32 cellular contexts compared by ENCODE assay signal in genomic region chr15:39347453-39347852, GRCh38.
"Had no signal": no experiment of that assay in that cellular context is flagged by ENCODE, and none has a peak within 500 bp of the region (broad histone marks: within the 10 kb centered on the region; RNA-seq: fewer than 3 reads in every experiment).

No MANE protein-coding gene starts in this region.

- ATAC-seq: activated CD8-positive, alpha-beta T cell treated with anti-CD3 and anti-CD28 coated beads for 36 hours; activated naive CD4-positive, alpha-beta T cell treated with anti-CD3 and anti-CD28 coated beads, Interleukin-2, amount 50 U/mL, for 72 hours; activated T-cell treated with anti-CD3 and anti-CD28 coated beads, Interleukin-2, amount 50 U/mL, for 4 hours; activated T-cell treated with anti-CD3 and anti-CD28 coated beads, Interleukin-2, amount 50 U/mL, for 72 hours; activated T-helper 17 cell treated with anti-CD3 and anti-CD28 coated beads, Interleukin-2, amount 50 U/mL, for 72 hours had no signal

- H3K4me3 ChIP-seq: ascending aorta, cardiac muscle cell had no signal

- H3K27ac ChIP-seq: ascending aorta, cardiac muscle cell, VCaP had no signal

- H3K36me3 ChIP-seq: ascending aorta, cardiac muscle cell had no signal

- H3K4me1 ChIP-seq: ascending aorta had no signal

- DNase-seq: activated B cell treated with CpG ODN at 0.5 μM for 24 hours; activated CD4-positive, alpha-beta memory T cell treated with anti-CD3 and anti-CD28 coated beads for 36 hours; activated CD4-positive, alpha-beta T cell treated with anti-CD3 and anti-CD28 coated beads for 4 hours; activated CD4-positive, alpha-beta T cell treated with anti-CD3 and anti-CD28 coated beads, Interleukin-2, amount 10 ng/mL, durations not matched to agents 24 days and 14 days; activated CD4-positive, alpha-beta T cell treated with anti-CD3 and anti-CD28 coated beads, Interleukin-2, amount 50 U/mL, for 1 hour; activated CD4-positive, alpha-beta T cell treated with anti-CD3 and anti-CD28 coated beads, Interleukin-2, amount 50 U/mL, for 4 hours; activated CD4-positive, CD25-positive, alpha-beta regulatory T cell treated with anti-CD3 and anti-CD28 coated beads, Interleukin-2, amount 50 U/mL, for 72 hours; activated CD8-positive, alpha-beta memory T cell treated with anti-CD3 and anti-CD28 coated beads, Interleukin-2, amount 50 U/mL, for 4 hours; activated CD8-positive, alpha-beta T cell treated with anti-CD3 and anti-CD28 coated beads for 36 hours; activated effector memory CD4-positive, alpha-beta T cell treated with anti-CD3 and anti-CD28 coated beads, Interleukin-2, amount 50 U/mL, for 16 hours; activated gamma-delta T cell treated with Interleukin-2 at 50 U/mL for 16 hours; activated naive CD4-positive, alpha-beta T cell; activated naive CD4-positive, alpha-beta T cell treated with anti-CD3 and anti-CD28 coated beads for 36 hours; activated naive CD4-positive, alpha-beta T cell treated with anti-CD3 and anti-CD28 coated beads, Interleukin-2, amount 50 U/mL, for 16 hours; activated naive CD8-positive, alpha-beta T cell treated with anti-CD3 and anti-CD28 coated beads for 36 hours; activated T-cell treated with anti-CD3 and anti-CD28 coated beads for 4 hours; activated T-cell treated with anti-CD3 and anti-CD28 coated beads, Interleukin-2, amount 50 U/mL, for 1 hour; activated T-cell treated with anti-CD3 and anti-CD28 coated beads, Interleukin-2, amount 50 U/mL, for 4 hours; activated T-cell treated with anti-CD3 and anti-CD28 coated beads, Interleukin-2, amount 50 U/mL, for 72 hours; amygdala; anterior cingulate cortex; caudate nucleus; cerebellar nuclear complex; T-helper 2 cell; T-helper 9 cell had no signal

- FAIRE-seq: bronchial epithelial cell, TTC549 had no signal

- H3K27me3 ChIP-seq: ascending aorta, cardiac muscle cell had no signal
